In genomic region chr1:156816561-156817328, GRCh38 we compare ENCODE assay signal across 8 cellular contexts. TPM values are rescaled to one million over a fixed set of nuclear protein-coding genes. Genes with fewer than 3 reads are reported as not detected.
DNase-seq lines count a peak whose midpoint lies in the region; ATAC-seq, FAIRE-seq and TF ChIP-seq lines count a peak whose summit lies in the region.

Gene SH2D2A, minus strand, starts transcription at chr1:156816848. Its CDS starts 140 bp downstream, at chr1:156816708.

- ATAC-seq in HG02885 (IDR thresholded peaks at IDR 0.05; ENCODE audit: poor library complexity, unreplicated experiment) (peak; percentile 69), lung (ENCODE audit: insufficient read depth, low FRiP score) (no peak)

- H3K4me3 ChIP-seq in GM12864 (ENCODE audit: low read depth, low read length) (peak within 1 kb of the TSS; percentile 62), lung (no peak within 1 kb of the TSS)

- DNase-seq in GM12864 (ENCODE audit: low read depth) (peak; percentile 69), SKM-1 treated with dmso at 0.1 percent for 144 hours (lab: John Stamatoyannopoulos, UW; ENCODE audit: unreplicated experiment) (peak; percentile 80), lung (ENCODE audit: low spot score) (peak; percentile 36), putamen (ENCODE audit: low spot score) (no peak), frontal cortex (ENCODE audit: low spot score in 2 of 2) (no peak)
- peak; percentile 98 for DNase-seq in activated naive CD4-positive, alpha-beta T cell treated with anti-CD3 and anti-CD28 coated beads for 36 hours
- DNase-seq in stimulated activated CD8-positive, alpha-beta memory T cell treated with anti-CD3 and anti-CD28 coated beads, Interleukin-4, amount 100 ng/mL, for 48 hours, result peak; percentile 96

- intact Hi-C loops in activated naive CD4-positive, alpha-beta T cell treated with anti-CD3 and anti-CD28 coated beads for 36 hours (cut with micrococcal nuclease), result loop anchor here (1.0 to 5.0 kb wide), 8 partner anchors 9 to 321 kb away; partner anchors contain the start of genes ETV3, HDGF, ISG20L2 and METTL25B

- WGBS in lung, 2 donors, result 20 to 22% methylated on average over 8 to 10 of the region's 10 CpGs

- H3K27me3 Mint-ChIP-seq in activated naive CD4-positive, alpha-beta T cell treated with anti-CD3 and anti-CD28 coated beads for 36 hours (ENCODE audit: low read depth), result no peaks in the 10 kb centered on the region

- no peaks in the 10 kb centered on the region for H3K27me3 ChIP-seq in lung (ENCODE audit: control insufficient read depth, insufficient read depth)

- H3K27ac ChIP-seq in lung (ENCODE audit: low read depth in 1 of 2, low read length in 1 of 2), result peak within 1 kb of the TSS in 1 of 2 donors; percentile 33

- no peak for FAIRE-seq in frontal cortex (lab: Jason Lieb, UNC)

- peaks cover 0 to 2% of the 10 kb centered on the region in 2 donors for H3K9me3 ChIP-seq in lung (ENCODE audit: control insufficient read depth in 2 of 2, insufficient read depth in 1 of 2, low read length in 1 of 2)

- no peaks in the 10 kb centered on the region for H3K36me3 ChIP-seq in lung (ENCODE audit: control insufficient read depth in 2 of 2, insufficient read depth in 2 of 2, low read length in 2 of 2)

- TF ChIP-seq CTCF in GM12864 (IDR thresholded peaks at IDR 0.05; ENCODE audit: low read depth, low read length, missing control alignments), result no peak
- no peak for TF ChIP-seq CTCF in lung (IDR thresholded peaks at IDR 0.05; ENCODE audit: control extremely low read depth, extremely low read depth)

- H3K4me1 Mint-ChIP-seq in activated naive CD4-positive, alpha-beta T cell treated with anti-CD3 and anti-CD28 coated beads for 36 hours (ENCODE audit: low read depth), result peaks cover 51% of the 10 kb centered on the region

- H3K4me1 ChIP-seq in lung (ENCODE audit: control insufficient read depth in 2 of 2, insufficient read depth in 2 of 2, low read length in 2 of 2), result peaks cover 0 to 9% of the 10 kb centered on the region in 2 donors

- H3K4me3 Mint-ChIP-seq in activated naive CD4-positive, alpha-beta T cell treated with anti-CD3 and anti-CD28 coated beads for 36 hours, result peak within 1 kb of the TSS; percentile 93

- H3K27ac Mint-ChIP-seq in activated naive CD4-positive, alpha-beta T cell treated with anti-CD3 and anti-CD28 coated beads for 36 hours, result peak within 1 kb of the TSS; percentile 100

- CTCF ChIA-PET in activated naive CD4-positive, alpha-beta T cell treated with anti-CD3 and anti-CD28 coated beads for 36 hours (lab: Charles Lee), result interaction anchor here (0.9 to 3.0 kb wide), 8 partner anchors 21 to 127 kb away, joined by 3 to 10 read pairs (median 4); no protein-coding TSS in a partner anchor

- no peaks in the 10 kb centered on the region for H3K9me3 Mint-ChIP-seq in activated naive CD4-positive, alpha-beta T cell treated with anti-CD3 and anti-CD28 coated beads for 36 hours

- peaks cover 47% of the 10 kb centered on the region for H3K36me3 Mint-ChIP-seq in activated naive CD4-positive, alpha-beta T cell treated with anti-CD3 and anti-CD28 coated beads for 36 hours (ENCODE audit: low read depth)

RNA-seq across cellular contexts. Expression of gene SH2D2A, which starts in this region (rescaled TPM):
- 100 to 1,000 TPM; 134 to 138 TPM for total RNA-seq in activated naive CD4-positive, alpha-beta T cell treated with anti-CD3 and anti-CD28 coated beads for 36 hours
- total RNA-seq in lung (1 to 10 TPM; 1.6 to 2.4 TPM), frontal cortex (0.41 TPM)
- polyA plus RNA-seq in lung, result 1 to 10 TPM; 1.1 to 3.0 TPM

Comparison
In these comparisons a context has a peak if more than half of its experiments do, and no peak if none do; other contexts are left out.
1. RNA of gene SH2D2A (total RNA-seq): 134 to 138 TPM in activated naive CD4-positive, alpha-beta T cell treated with anti-CD3 and anti-CD28 coated beads for 36 hours; 1.6 to 2.4 TPM in lung and 0.41 TPM in frontal cortex (single experiment); every median in the first group is over 10 times any median in the second.
2. DNase-seq: peak in GM12864 (single experiment), SKM-1 treated with dmso at 0.1 percent for 144 hours (single experiment), activated naive CD4-positive, alpha-beta T cell treated with anti-CD3 and anti-CD28 coated beads for 36 hours (single experiment), lung (single experiment) and stimulated activated CD8-positive, alpha-beta memory T cell treated with anti-CD3 and anti-CD28 coated beads, Interleukin-4, amount 100 ng/mL, for 48 hours (single experiment); none in putamen (single experiment) and frontal cortex (0 of 2).